Comparison of ENCODE assay signal across 10 cellular contexts in genomic region chr18:48992791-48993555, GRCh38. TPM values are rescaled to one million over a fixed set of nuclear protein-coding genes. Genes with fewer than 3 reads are reported as not detected.
DNase-seq lines count a peak whose midpoint lies in the region; ATAC-seq, FAIRE-seq and TF ChIP-seq lines count a peak whose summit lies in the region.
"Had no signal": no experiment of that assay in that cellular context is flagged by ENCODE, and none has a peak within 500 bp of the region (broad histone marks: within the 10 kb centered on the region; RNA-seq: fewer than 3 reads in every experiment).

No MANE protein-coding gene starts in this region.

- H3K79me2 ChIP-seq in HCT116 (ENCODE audit: insufficient read depth, low read length) (no peaks in the 10 kb centered on the region), HepG2 (ENCODE audit: insufficient read depth, low read length) (no peaks in the 10 kb centered on the region)

- H3K9me2 ChIP-seq in HCT116 (ENCODE audit: insufficient read depth) = no peaks in the 10 kb centered on the region

- no TSS peak for BruUV-seq in HCT116 (replicated peaks; lab: Mats Ljungman, UMichigan)
- BruUV-seq in HepG2 (replicated peaks; lab: Mats Ljungman, UMichigan) = no TSS peak

- TF ChIP-seq POLR2A in HCT116 (IDR thresholded peaks at IDR 0.05; ENCODE audit: borderline replicate concordance, extremely low read depth, insufficient read depth, insufficient read length) = no peak
- no peak for TF ChIP-seq POLR2A in Peyer's patch (IDR thresholded peaks at IDR 0.05)
- TF ChIP-seq POLR2A in HepG2 (IDR thresholded peaks at IDR 0.05; ENCODE audit: insufficient read depth in 1 of 2, low read depth in 2 of 2, low read length in 2 of 2) = no peak

- H3K9me3 ChIP-seq in BLaER1 (no peaks in the 10 kb centered on the region), HCT116 (ENCODE audit: control insufficient read depth in 1 of 2, insufficient read depth in 1 of 2, low read depth in 1 of 2, low read length in 2 of 2) (no peaks in the 10 kb centered on the region), Peyer's patch (no peaks in the 10 kb centered on the region), HepG2 (ENCODE audit: low read length) (no peaks in the 10 kb centered on the region), SJCRH30 (replicated peaks) (no peaks in the 10 kb centered on the region)

- H3K27ac ChIP-seq in BLaER1 (peak overlapping the region; percentile 39; the same call in 1 of the 2 replicates), HCT116 (ENCODE audit: low read depth, low read length) (no peak overlapping the region), Peyer's patch (peak overlapping the region in 2 of 4 donors; percentile 36 to 71), HepG2 (ENCODE audit: extremely low read length, insufficient read depth, low read length) (no peak overlapping the region), SJCRH30 (no peak overlapping the region)

- POLR2A ChIA-PET in HCT116 (lab: Charles Lee) = no interaction called here
- POLR2A ChIA-PET in HepG2 (lab: Yijun Ruan, JAX) = interaction anchor here (1.2 kb wide), 1 partner anchor 45 kb away, joined by 3 read pairs; no protein-coding TSS in a partner anchor

- CTCF ChIA-PET in HCT116 (lab: Charles Lee) = no interaction called here
- CTCF ChIA-PET in HepG2 (lab: Yijun Ruan, JAX; ENCODE audit: low intra/inter-chr PET ratio, low total read pairs) = no interaction called here

- no peak for DNase-seq in HCT116 (ENCODE audit: low read depth, low spot score)
- peak; percentile 73 to 78 (median 74) for DNase-seq in Peyer's patch
- no peak for DNase-seq in HepG2 (ENCODE audit: low spot score)
- DNase-seq in NCI-H774 (lab: John Stamatoyannopoulos, UW) = no peak
- no peak for DNase-seq in iPS-NIHi11 (ENCODE audit: low spot score)
- no peak for DNase-seq in activated CD8-positive, alpha-beta memory T cell treated with anti-CD3 and anti-CD28 coated beads for 24 hours
- DNase-seq in SJCRH30 = no peak
- DNase-seq: glutamatergic neuron had no signal

- FAIRE-seq in HepG2 (lab: Jason Lieb, UNC) = no peak
- FAIRE-seq: RCC 7860 had no signal

- TF ChIP-seq EP300 in HepG2 (IDR thresholded peaks at IDR 0.05; ENCODE audit: low read depth in 2 of 2, low read length in 2 of 2) = no peak
- TF ChIP-seq EP300 in HepG2 (CRISPR knock-in tag; IDR thresholded peaks at IDR 0.05; ENCODE audit: borderline replicate concordance) = no peak

- WGBS in HepG2 (ENCODE audit: low lambda C conversion rate) = 24% methylated on average over 12 of the region's 12 CpGs

- H4K20me1 ChIP-seq in BLaER1 (peaks cover 20% of the 10 kb centered on the region; the same call in 1 of the 2 replicates), HCT116 (ENCODE audit: insufficient read depth) (no peaks in the 10 kb centered on the region), HepG2 (ENCODE audit: insufficient read depth, low read length) (no peaks in the 10 kb centered on the region)

- RAD21 ChIA-PET in HCT116 (lab: Charles Lee; ENCODE audit: low non-redundant PET in 1 of 2, low total read pairs in 2 of 2, uncharacterized antibody in 2 of 2, unreplicated experiment in 2 of 2) = no interaction called here

- H3K36me3 ChIP-seq in BLaER1 (no peaks in the 10 kb centered on the region; the same call in 1 of the 2 replicates), HCT116 (ENCODE audit: control insufficient read depth in 1 of 2, insufficient read depth in 2 of 2, low read length in 2 of 2) (no peaks in the 10 kb centered on the region), Peyer's patch (no peaks in the 10 kb centered on the region), HepG2 (replicated peaks in 1 of 2; ENCODE audit: control insufficient read depth in 1 of 2, insufficient read depth in 2 of 2, low read length in 2 of 2) (no peaks in the 10 kb centered on the region), SJCRH30 (no peaks in the 10 kb centered on the region)

- TF ChIP-seq RAD21 in HCT116 (IDR thresholded peaks at IDR 0.05; ENCODE audit: low read depth) (no peak), HepG2 (CRISPR knock-in tag; IDR thresholded peaks at IDR 0.05) (no peak)

- intact Hi-C loops in HCT116 (cut with micrococcal nuclease) (no loop called here), HepG2 (cut with micrococcal nuclease; ENCODE audit: unreplicated experiment) (no loop called here)

- H2AFZ ChIP-seq in HCT116 (ENCODE audit: low read depth, low read length, poor library complexity, severe bottlenecking) (no peak overlapping the region), HepG2 (ENCODE audit: low read length) (no peak overlapping the region)

- H3K4me1 ChIP-seq in BLaER1 (peaks cover 34% of the 10 kb centered on the region), HCT116 (ENCODE audit: control insufficient read depth in 1 of 2, insufficient read depth in 2 of 2, low read length in 2 of 2) (peaks cover 31 to 66% of the 10 kb centered on the region in 2 experiments), Peyer's patch (peaks cover 0 to 43% (median 5%) of the 10 kb centered on the region in 4 donors), HepG2 (ENCODE audit: insufficient read depth, low read length) (peaks cover 81% of the 10 kb centered on the region), SJCRH30 (peaks cover 11% of the 10 kb centered on the region; the same call in 1 of the 2 replicates)

- in situ Hi-C loops in HepG2 (cut with HindIII; ENCODE audit: extremely low pct_ligation_motif_present, low pct_unique_long_range_greater_than_20kb) = no loop called here

- TF ChIP-seq CTCF in HCT116 (IDR thresholded peaks at IDR 0.05 in 2 of 3, conservative IDR thresholded peaks at IDR 0.05 in 1 of 3; ENCODE audit: borderline replicate concordance in 1 of 3, insufficient read depth in 1 of 3, low read depth in 2 of 3, low read length in 2 of 3) (no peak), Peyer's patch (IDR thresholded peaks at IDR 0.05) (no peak), HepG2 (CRISPR knock-in tag; IDR thresholded peaks at IDR 0.05) (no peak)

- no peak overlapping the region; the same call in 1 of the 2 replicates for H3K9ac ChIP-seq in BLaER1
- no peak overlapping the region for H3K9ac ChIP-seq in HCT116 (ENCODE audit: low read length)
- H3K9ac ChIP-seq in HepG2 (ENCODE audit: insufficient read depth, low read depth, low read length) = no peak overlapping the region

- H3K4me2 ChIP-seq in BLaER1 (peak overlapping the region; percentile 74), HCT116 (ENCODE audit: low read length) (peak overlapping the region; percentile 17; the same call in 1 of the 2 replicates), HepG2 (ENCODE audit: low read depth, low read length) (peak overlapping the region; percentile 10; the same call in 1 of the 2 replicates)

- H3K4me3 ChIP-seq in BLaER1 (no peak overlapping the region), HCT116 (replicated peaks in 1 of 2; ENCODE audit: low read depth in 1 of 2, low read length in 2 of 2) (no peak overlapping the region), Peyer's patch (no peak overlapping the region), HepG2 (replicated peaks in 1 of 3; ENCODE audit: insufficient read depth in 1 of 3, low read depth in 2 of 3, low read length in 3 of 3) (no peak overlapping the region), SJCRH30 (no peak overlapping the region)

- H3K27me3 ChIP-seq in BLaER1 (no peaks in the 10 kb centered on the region), HCT116 (ENCODE audit: insufficient read depth, low read length) (no peaks in the 10 kb centered on the region; the same call in 1 of the 2 replicates), Peyer's patch (no peaks in the 10 kb centered on the region), HepG2 (ENCODE audit: control insufficient read depth in 1 of 2, insufficient read depth in 2 of 2, low read length in 2 of 2) (peaks cover 1 to 46% of the 10 kb centered on the region in 2 experiments; a peak in 3 of 5 replicates), SJCRH30 (no peaks in the 10 kb centered on the region)

- no peak for ATAC-seq in HCT116
- ATAC-seq in HepG2 = no peak

TF ChIP-seq in HCT116, 20 proteins besides CTCF, POLR2A, EP300 and RAD21:
- TF ChIP-seq POLR2AphosphoS5 (IDR thresholded peaks at IDR 0.05; ENCODE audit: low read depth, low read length) (no peak), FOSL1 (IDR thresholded peaks at IDR 0.05; ENCODE audit: low read depth) (no peak), SP1 (IDR thresholded peaks at IDR 0.05; ENCODE audit: low read depth) (no peak), TCF7L2 (IDR thresholded peaks at IDR 0.05; ENCODE audit: borderline replicate concordance, extremely low read depth, insufficient read depth, insufficient read length) (no peak)
TF ChIP-seq in HCT116: peak in this region for 0.

RNA-seq across cellular contexts. Expression of gene SMAD7, which starts 42.2 kb away (rescaled TPM):
- total RNA-seq in HCT116 (2021; ENCODE audit: unreplicated experiment) (7.2 TPM), Peyer's patch (100 to 1,000 TPM in 1 of 4 donors, 10 to 100 TPM in 3; 42.9 to 100 (median 68.7) TPM), HepG2 (2016; rRNA removed; fragmentation: Illumina TruSeq; extraction: Trizol) (18.7 and 24.7 TPM in 2 replicates)
- polyA plus RNA-seq in HCT116 (2012) = 3.6 and 4.2 TPM in 2 replicates
- 3.3 TPM in 2 replicates for total RNA-seq in HepG2 (2016; cell fraction: cytosol; rRNA removed; fragmentation: Illumina TruSeq; extraction: Trizol; ENCODE audit: low read depth)
- 17.7 and 26.0 TPM in 2 replicates for total RNA-seq in HepG2 (2016; cell fraction: insoluble cytoplasmic fraction; rRNA removed; fragmentation: Illumina TruSeq; extraction: Trizol)
- 12.5 and 14.2 TPM in 2 replicates for total RNA-seq in HepG2 (2016; cell fraction: membrane; rRNA removed; fragmentation: Illumina TruSeq; extraction: Trizol)
- total RNA-seq in HepG2 (2016; cell fraction: nucleus; rRNA removed; fragmentation: Illumina TruSeq; extraction: Trizol) = 22.7 and 23.8 TPM in 2 replicates
- polyA plus RNA-seq in HepG2 (2011; rRNA removed) = 15.8 and 17.4 TPM in 2 replicates
- 15.1 and 16.9 TPM in 2 replicates for polyA plus RNA-seq in HepG2 (2011; cell fraction: cytosol; rRNA removed)
- 16.5 and 25.6 TPM in 2 replicates for polyA plus RNA-seq in HepG2 (2011; cell fraction: nucleus; rRNA removed)
- polyA plus RNA-seq in HepG2 (2012) = 5.6 and 8.5 TPM in 2 replicates
- polyA plus RNA-seq in HepG2 (2016; cell fraction: cytosol; fragmentation: Illumina TruSeq; extraction: Trizol; ENCODE audit: low read depth) = 1.4 and 2.1 TPM in 2 replicates
- polyA plus RNA-seq in HepG2 (2016; cell fraction: insoluble cytoplasmic fraction; fragmentation: Illumina TruSeq; extraction: Trizol; ENCODE audit: low read depth) = 15.7 and 17.1 TPM in 2 replicates
- 4.9 TPM in 2 replicates for polyA plus RNA-seq in HepG2 (2016; cell fraction: membrane; fragmentation: Illumina TruSeq; extraction: Trizol; ENCODE audit: low read depth)
- 40.0 and 43.9 TPM in 2 replicates for polyA plus RNA-seq in HepG2 (2016; cell fraction: nucleus; fragmentation: Illumina TruSeq; extraction: Trizol; ENCODE audit: insufficient read depth, low read depth)
- polyA minus RNA-seq in HepG2 (2011; rRNA and poly(A)+ RNA removed; ENCODE audit: low replicate concordance) = 38.7 and 47.8 TPM in 2 replicates
- 11.5 and 17.8 TPM in 2 replicates for polyA minus RNA-seq in HepG2 (2011; cell fraction: cytosol; rRNA and poly(A)+ RNA removed)
- 14.8 and 26.3 TPM in 2 replicates for polyA minus RNA-seq in HepG2 (2011; cell fraction: nucleus; rRNA and poly(A)+ RNA removed)
- total RNA-seq in SJCRH30 (2014; rRNA removed; shearing (Covaris generic)) = 3.0 and 3.2 TPM in 2 replicates

Comparison
In these comparisons a context has a peak if more than half of its experiments do, and no peak if none do; other contexts are left out.
1. H3K4me2 ChIP-seq: peak in every context shown above with its lines; median percentile 74 in BLaER1; 17 in HCT116; 10 in HepG2.
2. DNase-seq: peak in Peyer's patch (3 of 3); none in HCT116 (single experiment), HepG2 (single experiment), NCI-H774 (single experiment), iPS-NIHi11 (single experiment), activated CD8-positive, alpha-beta memory T cell treated with anti-CD3 and anti-CD28 coated beads for 24 hours (single experiment) and SJCRH30 (0 of 2).